ENCODE assay signal across 31 cellular contexts in genomic region chr15:75436861-75437260, GRCh38. TPM values are rescaled to one million over a fixed set of nuclear protein-coding genes. Genes with fewer than 3 reads are reported as not detected.
A peak's percentile ranks its signal among the peaks of the same experiment; 100 is the strongest.
DNase-seq lines count a peak whose midpoint lies in the region; ATAC-seq and TF ChIP-seq lines count a peak whose summit lies in the region.
"Had no signal": no experiment of that assay in that cellular context is flagged by ENCODE, and none has a peak within 500 bp of the region (broad histone marks: within the 10 kb centered on the region; RNA-seq: fewer than 3 reads in every experiment).

No MANE protein-coding gene starts in this region.

- H3K4me1 ChIP-seq in mammary epithelial cell (ENCODE audit: insufficient read depth, low read length): peaks cover 8% of the 10 kb centered on the region
- H3K4me1 ChIP-seq in spleen: peaks cover 0 to 77% (median 24%) of the 10 kb centered on the region in 6 donors
- H3K4me1 ChIP-seq: pancreas had no signal

- CTCF ChIA-PET in mammary epithelial cell (lab: Charles Lee; ENCODE audit: low non-redundant PET): interaction anchor here (0.5 to 0.6 kb wide), 2 partner anchors 202 to 211 kb away, joined by 4 to 7 read pairs; partner anchors contain the start of gene SNX33

- no TSS peak for BruUV-seq in mammary epithelial cell (replicated peaks; lab: Mats Ljungman, UMichigan)

- H3K36me3 ChIP-seq in mammary epithelial cell (ENCODE audit: insufficient read depth, low read length) (peaks cover 5% of the 10 kb centered on the region), spleen (peaks cover 0 to 54% (median 0%) of the 10 kb centered on the region in 6 donors)

- no peak for TF ChIP-seq POLR2A in spleen (IDR thresholded peaks at IDR 0.05)

- H3K9me3 ChIP-seq in mammary epithelial cell (replicated peaks; ENCODE audit: insufficient read depth, low read length): no peaks in the 10 kb centered on the region
- no peaks in the 10 kb centered on the region for H3K9me3 ChIP-seq in spleen
- H3K9me3 ChIP-seq: esophagus squamous epithelium, pancreas, right atrium auricular region had no signal

- TF ChIP-seq CTCF in mammary epithelial cell (conservative IDR thresholded peaks at IDR 0.05 in 1 of 2, IDR thresholded peaks at IDR 0.05 in 1 of 2; ENCODE audit: extremely low read depth in 1 of 2, insufficient read depth in 1 of 2, low read depth in 1 of 2, low read length in 2 of 2): no peak
- TF ChIP-seq CTCF in spleen (IDR thresholded peaks at IDR 0.05 in 8 of 11, conservative IDR thresholded peaks at IDR 0.05 in 3 of 11): no peak
- no peak for TF ChIP-seq CTCF in GM20000 (IDR thresholded peaks at IDR 0.05; ENCODE audit: extremely low read depth, missing control alignments)

- dilution Hi-C loops in mammary epithelial cell (cut with HindIII; ENCODE audit: low sequenced_read_pairs): no loop called here

- in situ Hi-C loops in mammary epithelial cell (cut with MboI; ENCODE audit: low sequenced_read_pairs in 2 of 2): no loop called here

- peak overlapping the region; percentile 41 for H3K4me2 ChIP-seq in mammary epithelial cell (ENCODE audit: insufficient read depth, low read depth, low read length)
- H3K4me2 ChIP-seq: KMS-11, smooth muscle cell had no signal

- H3K79me2 ChIP-seq in mammary epithelial cell (ENCODE audit: insufficient read depth, low read length): peaks cover 91% of the 10 kb centered on the region

- ATAC-seq in left ventricle myocardium superior (peak; percentile 21), Right ventricle myocardium inferior (no peak)
- ATAC-seq: activated naive CD4-positive, alpha-beta T cell treated with anti-CD3 and anti-CD28 coated beads, Interleukin-2, amount 50 U/mL, for 72 hours; pancreas had no signal

- H3K27me3 ChIP-seq in mammary epithelial cell (ENCODE audit: insufficient read depth, low read length) (no peaks in the 10 kb centered on the region), spleen (replicated peaks in 1 of 7) (no peaks in the 10 kb centered on the region)
- H3K27me3 ChIP-seq: esophagus squamous epithelium, pancreas, right atrium auricular region had no signal

- H3K4me3 ChIP-seq in mammary epithelial cell (replicated peaks in 1 of 3; ENCODE audit: insufficient read depth in 1 of 3, low read depth in 2 of 3, low read length in 3 of 3) (no peak overlapping the region), spleen (no peak overlapping the region)
- H3K4me3 ChIP-seq: esophagus squamous epithelium, pancreas, right atrium auricular region, smooth muscle cell had no signal

- intact Hi-C loops in left ventricle myocardium superior (cut with micrococcal nuclease): no loop called here
- intact Hi-C loops in Right ventricle myocardium inferior (cut with DNase I): no loop called here
- intact Hi-C loops in mammary epithelial cell (cut with micrococcal nuclease): no loop called here
- intact Hi-C loops in spleen (cut with DNase I; ENCODE audit: low total_unique reads): no loop called here

- H3K9ac ChIP-seq in mammary epithelial cell (ENCODE audit: insufficient read depth, low read length): no peak overlapping the region
- H3K9ac ChIP-seq: KMS-11 had no signal

- H4K20me1 ChIP-seq in mammary epithelial cell (ENCODE audit: insufficient read depth, low read length): no peaks in the 10 kb centered on the region

- WGBS in mammary epithelial cell (ENCODE audit: low coverage, missing lambda C conversion rate): 36% methylated on average over 4 of the region's 5 CpGs
- WGBS in spleen, 5 donors: 88 to 92% (median 90%) methylated on average over 5 of the region's 5 CpGs

- H3K27ac ChIP-seq in mammary epithelial cell (ENCODE audit: insufficient read depth, low read depth, low read length) (no peak overlapping the region), spleen (no peak overlapping the region)
- H3K27ac ChIP-seq: esophagus squamous epithelium, HL-60, KMS-11, pancreas, right atrium auricular region had no signal

- no peak overlapping the region for H2AFZ ChIP-seq in mammary epithelial cell (ENCODE audit: low read depth, low read length)

- DNase-seq in left ventricle myocardium superior (no peak), Right ventricle myocardium inferior (ENCODE audit: missing footprints) (no peak), mammary epithelial cell (peak; percentile 49), fibroblast of peridontal ligament (ENCODE audit: extremely low read depth) (peak; percentile 7), spleen (peak; percentile 7), NCI-H2227 (lab: John Stamatoyannopoulos, UW; ENCODE audit: unreplicated experiment) (no peak), HuH-7.5 (ENCODE audit: low spot score) (no peak), GM20000 (ENCODE audit: low spot score) (no peak)
- DNase-seq: activated CD4-positive, alpha-beta memory T cell treated with anti-CD3 and anti-CD28 coated beads, Interleukin-2, amount 10 ng/mL, durations not matched to agents 7 days and 5 days; activated CD4-positive, CD25-positive, alpha-beta regulatory T cell treated with anti-CD3 and anti-CD28 coated beads, Interleukin-2, amount 50 U/mL, for 72 hours; activated effector memory CD4-positive, alpha-beta T cell treated with Interleukin-2 at 50 U/mL for 16 hours; anterior cingulate cortex; cortex of kidney; effector memory CD4-positive, alpha-beta T cell; esophagus squamous epithelium; GDM1; HCEC 1CT; hippocampal formation; MM.1S; NCI-H1105 treated with DMSO at 0.1 percent for 48 hours; NCI-H2029; NCI-H524 treated with DMSO at 0.1 percent for 48 hours; pancreas; Right ventricle myocardium superior; stimulated activated CD4-positive, alpha-beta T cell treated with anti-CD3 and anti-CD28 coated beads, Interleukin-1b, Interleukin-23, amount 100 ng/mL, for 48 hours; stimulated activated CD8-positive, alpha-beta memory T cell treated with anti-CD3 and anti-CD28 coated beads, Interleukin-4, amount 100 ng/mL, for 48 hours had no signal

RNA-seq across cellular contexts. Expression of gene SIN3A, which starts 14.6 kb away (rescaled TPM):
- total RNA-seq in left ventricle myocardium superior: 28.3 TPM
- 24.5 TPM for total RNA-seq in Right ventricle myocardium inferior
- total RNA-seq in mammary epithelial cell: 10 to 100 TPM; 37.7 to 41.2 TPM
- 33.0 TPM for polyA plus RNA-seq in mammary epithelial cell
- 46.2 TPM for polyA minus RNA-seq in mammary epithelial cell
- 10 to 100 TPM; 64.5 to 90.2 (median 84.7) TPM for total RNA-seq in spleen
- polyA plus RNA-seq in spleen: 10 to 100 TPM in 1 of 3 donors, 1 to 10 TPM in 2; 8.2 to 12.5 (median 8.4) TPM

Comparison
In these comparisons a context has a peak if more than half of its experiments do, and no peak if none do; other contexts are left out.
1. DNase-seq: peak in mammary epithelial cell (single experiment), fibroblast of peridontal ligament (single experiment) and spleen (single experiment); none in left ventricle myocardium superior (single experiment), Right ventricle myocardium inferior (single experiment), NCI-H2227 (single experiment), HuH-7.5 (single experiment) and GM20000 (single experiment).